ENCODE assay signal across 14 cellular contexts in genomic region chr6:151385177-151385576, GRCh38. TPM values are rescaled to one million over a fixed set of nuclear protein-coding genes. Genes with fewer than 3 reads are reported as not detected.
A peak's percentile ranks its signal among the peaks of the same experiment; 100 is the strongest.
DNase-seq lines count a peak whose midpoint lies in the region; ATAC-seq and TF ChIP-seq lines count a peak whose summit lies in the region.
"Had no signal": no experiment of that assay in that cellular context is flagged by ENCODE, and none has a peak within 500 bp of the region (broad histone marks: within the 10 kb centered on the region; RNA-seq: fewer than 3 reads in every experiment).

No MANE protein-coding gene starts in this region.

- H3K79me2 ChIP-seq in hepatocyte: peaks cover 87% of the 10 kb centered on the region

- peaks cover 51% of the 10 kb centered on the region for H3K4me1 Mint-ChIP-seq in activated CD4-positive, alpha-beta T cell treated with anti-CD3 and anti-CD28 coated beads for 36 hours
- peaks cover 62% of the 10 kb centered on the region for H3K4me1 Mint-ChIP-seq in activated CD4-positive, alpha-beta memory T cell treated with anti-CD3 and anti-CD28 coated beads for 36 hours (ENCODE audit: low read depth)
- H3K4me1 Mint-ChIP-seq in naive thymus-derived CD8-positive, alpha-beta T cell: peaks cover 20 to 69% (median 52%) of the 10 kb centered on the region in 4 donors

- POLR2A ChIA-PET in activated CD4-positive, alpha-beta T cell treated with anti-CD3 and anti-CD28 coated beads for 36 hours (lab: Charles Lee): no interaction called here
- POLR2A ChIA-PET in activated CD4-positive, alpha-beta memory T cell treated with anti-CD3 and anti-CD28 coated beads for 36 hours (lab: Charles Lee): no interaction called here
- POLR2A ChIA-PET in naive thymus-derived CD8-positive, alpha-beta T cell (lab: Charles Lee): interaction anchor here (0.6 to 1.3 kb wide), 2 partner anchors 10 to 12 kb away, joined by 4 to 7 read pairs; no protein-coding TSS in a partner anchor

- TF ChIP-seq CTCF in coronary artery (IDR thresholded peaks at IDR 0.05) (no peak), hepatocyte (IDR thresholded peaks at IDR 0.05; ENCODE audit: poor library complexity) (no peak)

- H2AFZ ChIP-seq in hepatocyte: no peak overlapping the region

- ATAC-seq in activated CD4-positive, alpha-beta T cell treated with anti-CD3 and anti-CD28 coated beads for 36 hours: no peak
- ATAC-seq in HG03064 (IDR thresholded peaks at IDR 0.05; ENCODE audit: low read depth, unreplicated experiment): peak; percentile 31
- no peak for ATAC-seq in naive thymus-derived CD8-positive, alpha-beta T cell
- ATAC-seq: lower lobe of right lung had no signal

- H3K36me3 Mint-ChIP-seq in activated CD4-positive, alpha-beta T cell treated with anti-CD3 and anti-CD28 coated beads for 36 hours (ENCODE audit: low read depth): peaks cover 29% of the 10 kb centered on the region
- H3K36me3 Mint-ChIP-seq in activated CD4-positive, alpha-beta memory T cell treated with anti-CD3 and anti-CD28 coated beads for 36 hours: peaks cover 8% of the 10 kb centered on the region
- H3K36me3 Mint-ChIP-seq in naive thymus-derived CD8-positive, alpha-beta T cell: peaks cover 0 to 11% (median 0%) of the 10 kb centered on the region in 3 donors

- no peaks in the 10 kb centered on the region for H3K9me3 ChIP-seq in hepatocyte (ENCODE audit: low read depth)
- H3K9me3 ChIP-seq: lower lobe of right lung, neutrophil had no signal

- H3K27ac Mint-ChIP-seq in activated CD4-positive, alpha-beta T cell treated with anti-CD3 and anti-CD28 coated beads for 36 hours: peak overlapping the region; percentile 11
- H3K27ac Mint-ChIP-seq in activated CD4-positive, alpha-beta memory T cell treated with anti-CD3 and anti-CD28 coated beads for 36 hours: peak overlapping the region; percentile 78
- H3K27ac Mint-ChIP-seq in naive thymus-derived CD8-positive, alpha-beta T cell: peak overlapping the region; percentile 17 to 87 (median 54)

- H3K4me3 Mint-ChIP-seq in activated CD4-positive, alpha-beta T cell treated with anti-CD3 and anti-CD28 coated beads for 36 hours: no peak overlapping the region
- H3K4me3 Mint-ChIP-seq in activated CD4-positive, alpha-beta memory T cell treated with anti-CD3 and anti-CD28 coated beads for 36 hours: peak overlapping the region; percentile 49
- peak overlapping the region in 3 of 10 donors; percentile 3 to 34 (median 30) for H3K4me3 Mint-ChIP-seq in naive thymus-derived CD8-positive, alpha-beta T cell

- DNase-seq in activated CD4-positive, alpha-beta T cell treated with anti-CD3 and anti-CD28 coated beads for 36 hours: no peak
- DNase-seq in activated CD4-positive, alpha-beta T cell treated with anti-CD3 and anti-CD28 coated beads for 48 hours: no peak
- DNase-seq in activated CD4-positive, alpha-beta memory T cell treated with anti-CD3 and anti-CD28 coated beads for 36 hours: no peak
- DNase-seq in naive thymus-derived CD8-positive, alpha-beta T cell: no peak
- DNase-seq in coronary artery (ENCODE audit: low spot score): no peak
- DNase-seq in hepatocyte (ENCODE audit: low spot score): no peak
- no peak for DNase-seq in EL
- DNase-seq: 8988T, GDM1, lower lobe of right lung, NCI-H1092 treated with DMSO at 0.1 percent for 48 hours, NCI-H526 had no signal

- no peaks in the 10 kb centered on the region for H3K27me3 ChIP-seq in hepatocyte
- H3K27me3 ChIP-seq: neutrophil had no signal

- no peaks in the 10 kb centered on the region for H3K9me3 Mint-ChIP-seq in activated CD4-positive, alpha-beta T cell treated with anti-CD3 and anti-CD28 coated beads for 36 hours (ENCODE audit: low read depth)
- no peaks in the 10 kb centered on the region for H3K9me3 Mint-ChIP-seq in activated CD4-positive, alpha-beta memory T cell treated with anti-CD3 and anti-CD28 coated beads for 36 hours
- no peaks in the 10 kb centered on the region for H3K9me3 Mint-ChIP-seq in naive thymus-derived CD8-positive, alpha-beta T cell

- no peaks in the 10 kb centered on the region for H3K36me3 ChIP-seq in hepatocyte (replicated peaks; ENCODE audit: insufficient read depth, low read depth)
- H3K36me3 ChIP-seq: lower lobe of right lung, neutrophil had no signal

- H3K4me2 ChIP-seq in hepatocyte: no peak overlapping the region

- H4K20me1 ChIP-seq in hepatocyte (ENCODE audit: insufficient read depth, poor library complexity, severe bottlenecking): no peaks in the 10 kb centered on the region

- no peaks in the 10 kb centered on the region for H3K27me3 Mint-ChIP-seq in activated CD4-positive, alpha-beta T cell treated with anti-CD3 and anti-CD28 coated beads for 36 hours
- no peaks in the 10 kb centered on the region for H3K27me3 Mint-ChIP-seq in activated CD4-positive, alpha-beta memory T cell treated with anti-CD3 and anti-CD28 coated beads for 36 hours
- no peaks in the 10 kb centered on the region for H3K27me3 Mint-ChIP-seq in naive thymus-derived CD8-positive, alpha-beta T cell

- H3K4me3 ChIP-seq in coronary artery (no peak overlapping the region), hepatocyte (no peak overlapping the region)
- H3K4me3 ChIP-seq: lower lobe of right lung had no signal

- WGBS in hepatocyte (ENCODE audit: low lambda C conversion rate, missing lambda C conversion rate): 86% methylated on average over 1 of the region's 1 CpG

- H3K27ac ChIP-seq in coronary artery: no peak overlapping the region
- no peak overlapping the region for H3K27ac ChIP-seq in hepatocyte
- H3K27ac ChIP-seq: lower lobe of right lung, neutrophil had no signal

- CTCF ChIA-PET in activated CD4-positive, alpha-beta T cell treated with anti-CD3 and anti-CD28 coated beads for 36 hours (lab: Charles Lee): interaction anchor here (0.5 to 1.8 kb wide), 4 partner anchors 20 to 1377 kb away, joined by 3 to 6 read pairs (median 3); no protein-coding TSS in a partner anchor
- CTCF ChIA-PET in activated CD4-positive, alpha-beta memory T cell treated with anti-CD3 and anti-CD28 coated beads for 36 hours (lab: Charles Lee): interaction anchor here (0.6 to 0.9 kb wide), 3 partner anchors 9 to 61 kb away, joined by 3 to 4 read pairs (median 3); no protein-coding TSS in a partner anchor

- H3K4me1 ChIP-seq in hepatocyte (ENCODE audit: insufficient read depth): peaks cover 9% of the 10 kb centered on the region

- H3K9me2 ChIP-seq in hepatocyte (replicated peaks; ENCODE audit: insufficient read depth): no peaks in the 10 kb centered on the region

- intact Hi-C loops in activated CD4-positive, alpha-beta T cell treated with anti-CD3 and anti-CD28 coated beads for 36 hours (cut with DNase I, micrococcal nuclease): no loop called here
- intact Hi-C loops in activated CD4-positive, alpha-beta memory T cell treated with anti-CD3 and anti-CD28 coated beads for 36 hours (cut with micrococcal nuclease): loop anchor here (1.0 kb wide), 1 partner anchor 9 kb away; no protein-coding TSS in a partner anchor

RNA-seq across cellular contexts. Expression of gene ZBTB2, which starts 6.2 kb away (rescaled TPM):
- 10 to 100 TPM; 17.1 to 19.3 TPM for total RNA-seq in activated CD4-positive, alpha-beta T cell treated with anti-CD3 and anti-CD28 coated beads for 36 hours
- total RNA-seq in activated CD4-positive, alpha-beta memory T cell treated with anti-CD3 and anti-CD28 coated beads for 36 hours: 10 to 100 TPM; 14.0 to 15.6 TPM
- 10 to 100 TPM; 32.0 to 32.4 TPM for total RNA-seq in naive thymus-derived CD8-positive, alpha-beta T cell
- 10 to 100 TPM; 12.3 to 18.8 (median 15.0) TPM for polyA plus RNA-seq in naive thymus-derived CD8-positive, alpha-beta T cell
- total RNA-seq in hepatocyte: 17.3 and 17.4 TPM in 2 replicates
- polyA plus RNA-seq in hepatocyte: 10.2 and 10.6 TPM in 2 replicates

Comparison
In these comparisons a context has a peak if more than half of its experiments do, and no peak if none do; other contexts are left out.
1. H3K27ac Mint-ChIP-seq: peak in every context shown above with its lines; median percentile 78 in activated CD4-positive, alpha-beta memory T cell treated with anti-CD3 and anti-CD28 coated beads for 36 hours; 54 in naive thymus-derived CD8-positive, alpha-beta T cell; 11 in activated CD4-positive, alpha-beta T cell treated with anti-CD3 and anti-CD28 coated beads for 36 hours.